In the genomic region with DNA sequence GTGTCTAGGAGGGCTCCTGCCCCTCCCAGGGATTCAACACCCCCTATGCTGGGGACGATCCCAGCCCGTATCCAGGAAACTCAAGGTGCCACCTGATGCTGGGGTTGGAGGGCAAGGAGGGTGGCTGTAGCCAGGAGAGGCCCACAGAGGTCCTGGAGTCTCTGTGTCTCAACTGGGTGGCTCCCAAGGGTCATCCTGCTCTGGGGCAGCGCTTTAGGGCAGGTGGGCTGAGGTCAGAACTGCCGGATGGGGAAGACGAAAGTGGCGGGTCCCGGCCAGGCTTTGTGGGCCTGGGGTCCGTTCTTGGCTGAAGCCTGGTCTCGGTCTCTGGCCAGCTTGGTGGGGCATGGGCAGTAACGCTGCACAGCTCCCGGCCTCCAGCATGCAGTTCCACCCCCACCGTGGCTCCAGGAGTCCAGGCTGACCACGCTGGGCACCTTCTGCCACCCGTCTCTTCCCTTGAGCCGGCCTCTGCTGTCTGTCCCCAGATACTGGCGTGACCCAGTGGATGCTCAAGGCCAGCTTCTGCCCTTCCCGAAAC, we compare ENCODE assay signal across 20 cellular contexts. TPM values are rescaled to one million over a fixed set of nuclear protein-coding genes. Genes with fewer than 3 reads are reported as not detected.
DNase-seq lines count a peak whose midpoint lies in the region; ATAC-seq, FAIRE-seq and TF ChIP-seq lines count a peak whose summit lies in the region.
"Had no signal": no experiment of that assay in that cellular context is flagged by ENCODE, and none has a peak within 500 bp of the region (broad histone marks: within the 10 kb centered on the region; RNA-seq: fewer than 3 reads in every experiment).

No MANE protein-coding gene starts in this region.

- DNase-seq in Right ventricle myocardium inferior (ENCODE audit: missing footprints) (peak; percentile 50), left ventricle myocardium superior (no peak), endothelial cell of umbilical vein (ENCODE audit: low read depth, low spot score) (no peak), pancreas (peak in 2 of 6 donors; percentile 32 to 73)
- no peak for DNase-seq in activated naive CD4-positive, alpha-beta T cell treated with anti-CD3 and anti-CD28 coated beads for 36 hours
- DNase-seq: GF-D8, H9, Kasumi-1, MM.1S, NCI-H1092 treated with DMSO at 0.1 percent for 48 hours, NCI-H2081 treated with DMSO at 0.1 percent for 48 hours, SIG-M5 had no signal

- H3K27me3 Mint-ChIP-seq in activated naive CD4-positive, alpha-beta T cell treated with anti-CD3 and anti-CD28 coated beads for 36 hours (ENCODE audit: low read depth) = peaks cover 3% of the 10 kb centered on the region

- no peaks in the 10 kb centered on the region for H3K9me3 ChIP-seq in endothelial cell of umbilical vein (replicated peaks; ENCODE audit: control insufficient read depth, insufficient read depth, low read length)
- H3K9me3 ChIP-seq in pancreas = no peaks in the 10 kb centered on the region
- H3K9me3 ChIP-seq: BLaER1 treated with 17β-estradiol and CSF1 and Interleukin-3, amounts not matched to agents 10 nM and 100 nM had no signal

- TF ChIP-seq CTCF in endothelial cell of umbilical vein (IDR thresholded peaks at IDR 0.05; ENCODE audit: extremely low read depth in 1 of 2, insufficient read depth in 1 of 2, low read depth in 1 of 2, low read length in 2 of 2) (no peak), pancreas (IDR thresholded peaks at IDR 0.05) (no peak)

- H3K27ac ChIP-seq in endothelial cell of umbilical vein (ENCODE audit: insufficient read depth, low read depth, low read length) (no peak overlapping the region), pancreas (no peak overlapping the region)
- H3K27ac ChIP-seq: BLaER1 treated with 17β-estradiol and CSF1 and Interleukin-3, amounts not matched to agents 10 nM and 100 nM had no signal

- no peak overlapping the region for H3K4me2 ChIP-seq in endothelial cell of umbilical vein (ENCODE audit: insufficient read depth, low read length)

- CTCF ChIA-PET in endothelial cell of umbilical vein (lab: Charles Lee) = interaction anchor here (0.8 to 3.8 kb wide), 5 partner anchors 18 to 318 kb away, joined by 3 to 50 read pairs (median 5); no protein-coding TSS in a partner anchor
- CTCF ChIA-PET in activated naive CD4-positive, alpha-beta T cell treated with anti-CD3 and anti-CD28 coated beads for 36 hours (lab: Charles Lee) = interaction anchor here (3.6 kb wide), 1 partner anchor 66 kb away, joined by 21 read pairs; no protein-coding TSS in a partner anchor

- POLR2A ChIA-PET in endothelial cell of umbilical vein (lab: Charles Lee) = no interaction called here

- H3K4me1 Mint-ChIP-seq in activated naive CD4-positive, alpha-beta T cell treated with anti-CD3 and anti-CD28 coated beads for 36 hours (ENCODE audit: low read depth) = peaks cover 1% of the 10 kb centered on the region

- no peaks in the 10 kb centered on the region for H3K9me3 Mint-ChIP-seq in activated naive CD4-positive, alpha-beta T cell treated with anti-CD3 and anti-CD28 coated beads for 36 hours
- H3K9me3 Mint-ChIP-seq: H9 had no signal

- H2AFZ ChIP-seq in endothelial cell of umbilical vein (ENCODE audit: low read depth, low read length) = no peak overlapping the region

- H3K27ac Mint-ChIP-seq in activated naive CD4-positive, alpha-beta T cell treated with anti-CD3 and anti-CD28 coated beads for 36 hours = no peak overlapping the region
- H3K27ac Mint-ChIP-seq: H9 had no signal

- H3K4me3 ChIP-seq in endothelial cell of umbilical vein (replicated peaks in 1 of 3; ENCODE audit: insufficient read depth in 1 of 3, low read depth in 1 of 3, low read length in 3 of 3) (no peak overlapping the region), pancreas (no peak overlapping the region)
- H3K4me3 ChIP-seq: BLaER1 treated with 17β-estradiol and CSF1 and Interleukin-3, amounts not matched to agents 10 nM and 100 nM had no signal

- H3K36me3 ChIP-seq in endothelial cell of umbilical vein (ENCODE audit: control insufficient read depth in 2 of 2, extremely low read depth in 1 of 2, insufficient read depth in 2 of 2, low read length in 2 of 2) (peaks cover 4 to 16% of the 10 kb centered on the region in 2 experiments), pancreas (peaks cover 0 to 22% (median 3%) of the 10 kb centered on the region in 3 donors)

- ATAC-seq in Right ventricle myocardium inferior (no peak), left ventricle myocardium superior (no peak), pancreas (peak in 3 of 4 donors; percentile 11 to 15 (median 12)), HG03432 (IDR thresholded peaks at IDR 0.05; ENCODE audit: unreplicated experiment) (no peak), GM21529 (IDR thresholded peaks at IDR 0.05; ENCODE audit: unreplicated experiment) (no peak)

- no peaks in the 10 kb centered on the region for H4K20me1 ChIP-seq in endothelial cell of umbilical vein (replicated peaks; ENCODE audit: control insufficient read depth, extremely low read depth, insufficient read depth, low read length)

- H3K27me3 ChIP-seq in endothelial cell of umbilical vein (ENCODE audit: control insufficient read depth in 2 of 2, insufficient read depth in 2 of 2, low read length in 2 of 2) = no peaks in the 10 kb centered on the region
- no peaks in the 10 kb centered on the region for H3K27me3 ChIP-seq in pancreas

- FAIRE-seq in endothelial cell of umbilical vein (lab: Jason Lieb, UNC) = no peak
- no peak for FAIRE-seq in pancreas (lab: Jason Lieb, UNC)
- FAIRE-seq: GM12892, GM19239, RCC 7860 had no signal

- H3K79me2 ChIP-seq in endothelial cell of umbilical vein (ENCODE audit: control insufficient read depth, insufficient read depth, low read length) = no peaks in the 10 kb centered on the region

- no peak overlapping the region for H3K4me3 Mint-ChIP-seq in activated naive CD4-positive, alpha-beta T cell treated with anti-CD3 and anti-CD28 coated beads for 36 hours
- H3K4me3 Mint-ChIP-seq: H9 had no signal

- H3K36me3 Mint-ChIP-seq in activated naive CD4-positive, alpha-beta T cell treated with anti-CD3 and anti-CD28 coated beads for 36 hours (ENCODE audit: low read depth) = peaks cover 1% of the 10 kb centered on the region

- no peaks in the 10 kb centered on the region for H3K9me1 ChIP-seq in endothelial cell of umbilical vein (replicated peaks; ENCODE audit: control insufficient read depth, extremely low read depth, insufficient read depth, low read length)

- TF ChIP-seq POLR2A in endothelial cell of umbilical vein (IDR thresholded peaks at IDR 0.05; ENCODE audit: low read depth, low read length) = no peak

- dilution Hi-C loops in endothelial cell of umbilical vein (cut with MboI; ENCODE audit: extremely low pct_ligation_motif_present, low sequenced_read_pairs) = no loop called here

- 64 to 70% methylated on average over 13 to 17 of the region's 17 CpGs for WGBS in pancreas, 2 donors

- no TSS peak for BruUV-seq in endothelial cell of umbilical vein (replicated peaks; lab: Mats Ljungman, UMichigan)

- no peak overlapping the region for H3K9ac ChIP-seq in endothelial cell of umbilical vein (replicated peaks; ENCODE audit: extremely low read depth, insufficient read depth, low read length)

- intact Hi-C loops in Right ventricle myocardium inferior (cut with DNase I) = no loop called here
- intact Hi-C loops in left ventricle myocardium superior (cut with micrococcal nuclease) = no loop called here
- intact Hi-C loops in endothelial cell of umbilical vein (cut with micrococcal nuclease) = loop anchor here (5.0 kb wide), 1 partner anchor 68 kb away; no protein-coding TSS in a partner anchor
- intact Hi-C loops in pancreas (cut with DNase I) = no loop called here
- intact Hi-C loops in activated naive CD4-positive, alpha-beta T cell treated with anti-CD3 and anti-CD28 coated beads for 36 hours (cut with micrococcal nuclease) = no loop called here

- H3K4me1 ChIP-seq in endothelial cell of umbilical vein (ENCODE audit: control insufficient read depth, extremely low read depth, insufficient read depth, low read length) = no peaks in the 10 kb centered on the region
- H3K4me1 ChIP-seq in pancreas = no peaks in the 10 kb centered on the region

RNA-seq across cellular contexts. Expression of gene COL20A1, which starts 2.8 kb away (rescaled TPM):
- total RNA-seq in Right ventricle myocardium inferior (not detected), left ventricle myocardium superior (not detected), endothelial cell of umbilical vein (not detected in 2 replicates), pancreas (not detected)
- 0.09 TPM for polyA plus RNA-seq in PFSK-1 (2012; ENCODE audit: insufficient read length, low read depth)
- polyA plus RNA-seq in endothelial cell of umbilical vein (not detected in 2 replicates), pancreas (under 1 TPM in 1 of 2 donors, not detected in 1; 0.05 TPM)
- polyA plus RNA-seq in endothelial cell of umbilical vein (2011; cell fraction: cytosol; rRNA removed) = not detected in 2 replicates
- polyA plus RNA-seq in endothelial cell of umbilical vein (2011; cell fraction: nucleus; rRNA removed) = not detected in 2 replicates
- not detected in 2 replicates for polyA plus RNA-seq in endothelial cell of umbilical vein (2012)
- polyA minus RNA-seq in endothelial cell of umbilical vein = not detected in 2 replicates
- not detected for polyA minus RNA-seq in endothelial cell of umbilical vein (2011; cell fraction: cytosol; rRNA and poly(A)+ RNA removed)
- polyA minus RNA-seq in endothelial cell of umbilical vein (2011; cell fraction: nucleus; rRNA and poly(A)+ RNA removed) = not detected in 2 replicates
- total RNA-seq in activated naive CD4-positive, alpha-beta T cell treated with anti-CD3 and anti-CD28 coated beads for 36 hours = under 1 TPM in 1 of 2 experiments, not detected in 1; 0.05 TPM
- total RNA-seq: A172 had no signal

RNA-seq across cellular contexts. Expression of gene ARFGAP1, which starts 17.6 kb away (rescaled TPM):
- 28.8 TPM for total RNA-seq in Right ventricle myocardium inferior
- 30.9 TPM for total RNA-seq in left ventricle myocardium superior
- polyA plus RNA-seq in PFSK-1 (2012; ENCODE audit: insufficient read length, low read depth) = 160 TPM
- total RNA-seq in endothelial cell of umbilical vein = 111 and 126 TPM in 2 replicates
- polyA plus RNA-seq in endothelial cell of umbilical vein = 93.7 and 115 TPM in 2 replicates
- 45.5 and 67.8 TPM in 2 replicates for polyA plus RNA-seq in endothelial cell of umbilical vein (2011; cell fraction: cytosol; rRNA removed)
- 472 and 496 TPM in 2 replicates for polyA plus RNA-seq in endothelial cell of umbilical vein (2011; cell fraction: nucleus; rRNA removed)
- 74.4 and 105 TPM in 2 replicates for polyA plus RNA-seq in endothelial cell of umbilical vein (2012)
- polyA minus RNA-seq in endothelial cell of umbilical vein = 55.3 and 79.7 TPM in 2 replicates
- polyA minus RNA-seq in endothelial cell of umbilical vein (2011; cell fraction: cytosol; rRNA and poly(A)+ RNA removed) = 47.7 TPM
- polyA minus RNA-seq in endothelial cell of umbilical vein (2011; cell fraction: nucleus; rRNA and poly(A)+ RNA removed) = 72.3 and 105 TPM in 2 replicates
- total RNA-seq in pancreas = 10 to 100 TPM; 34.0 to 56.7 (median 47.0) TPM
- 100 to 1,000 TPM; 176 to 251 TPM for polyA plus RNA-seq in pancreas
- 10 to 100 TPM; 82.4 to 89.4 TPM for total RNA-seq in activated naive CD4-positive, alpha-beta T cell treated with anti-CD3 and anti-CD28 coated beads for 36 hours

RNA-seq across cellular contexts. Expression of gene NKAIN4, which starts 35.9 kb away (rescaled TPM):
- total RNA-seq in Right ventricle myocardium inferior (not detected), left ventricle myocardium superior (not detected), endothelial cell of umbilical vein (not detected in 2 replicates), pancreas (not detected)
- 4.0 TPM for polyA plus RNA-seq in PFSK-1 (2012; ENCODE audit: insufficient read length, low read depth)
- polyA plus RNA-seq in endothelial cell of umbilical vein (0.04 TPM in 1 of 2 replicates, not detected in the other), pancreas (under 1 TPM in 1 of 2 donors, not detected in 1; 0.14 TPM)
- not detected in 2 replicates for polyA plus RNA-seq in endothelial cell of umbilical vein (2011; cell fraction: cytosol; rRNA removed)
- polyA plus RNA-seq in endothelial cell of umbilical vein (2011; cell fraction: nucleus; rRNA removed) = not detected in 2 replicates
- not detected in 2 replicates for polyA plus RNA-seq in endothelial cell of umbilical vein (2012)
- polyA minus RNA-seq in endothelial cell of umbilical vein = not detected in 2 replicates
- not detected for polyA minus RNA-seq in endothelial cell of umbilical vein (2011; cell fraction: cytosol; rRNA and poly(A)+ RNA removed)
- polyA minus RNA-seq in endothelial cell of umbilical vein (2011; cell fraction: nucleus; rRNA and poly(A)+ RNA removed) = not detected in 2 replicates
- not detected for total RNA-seq in activated naive CD4-positive, alpha-beta T cell treated with anti-CD3 and anti-CD28 coated beads for 36 hours
- total RNA-seq: A172 had no signal

RNA-seq across cellular contexts. Expression of gene BIRC7, which starts 54.5 kb away (rescaled TPM):
- total RNA-seq in Right ventricle myocardium inferior = not detected
- not detected for total RNA-seq in left ventricle myocardium superior
- 11.5 TPM for polyA plus RNA-seq in PFSK-1 (2012; ENCODE audit: insufficient read length, low read depth)
- total RNA-seq in endothelial cell of umbilical vein = not detected in 2 replicates
- not detected in 2 replicates for polyA plus RNA-seq in endothelial cell of umbilical vein
- polyA plus RNA-seq in endothelial cell of umbilical vein (2011; cell fraction: cytosol; rRNA removed) = not detected in 2 replicates
- not detected in 2 replicates for polyA plus RNA-seq in endothelial cell of umbilical vein (2011; cell fraction: nucleus; rRNA removed)
- polyA plus RNA-seq in endothelial cell of umbilical vein (2012) = not detected in 2 replicates
- not detected in 2 replicates for polyA minus RNA-seq in endothelial cell of umbilical vein
- polyA minus RNA-seq in endothelial cell of umbilical vein (2011; cell fraction: cytosol; rRNA and poly(A)+ RNA removed) = not detected
- not detected in 2 replicates for polyA minus RNA-seq in endothelial cell of umbilical vein (2011; cell fraction: nucleus; rRNA and poly(A)+ RNA removed)
- not detected for total RNA-seq in pancreas
- under 1 TPM in 1 of 2 donors, not detected in 1; 0.09 TPM for polyA plus RNA-seq in pancreas
- total RNA-seq in activated naive CD4-positive, alpha-beta T cell treated with anti-CD3 and anti-CD28 coated beads for 36 hours = not detected
- total RNA-seq: A172, H9 had no signal

Comparison
In these comparisons a context has a peak if more than half of its experiments do, and no peak if none do; other contexts are left out.
1. ATAC-seq: peak in pancreas (3 of 4); none in Right ventricle myocardium inferior (single experiment), left ventricle myocardium superior (single experiment), HG03432 (single experiment) and GM21529 (single experiment).